ENCODE assay signal across 1 cellular context in the genomic region with DNA sequence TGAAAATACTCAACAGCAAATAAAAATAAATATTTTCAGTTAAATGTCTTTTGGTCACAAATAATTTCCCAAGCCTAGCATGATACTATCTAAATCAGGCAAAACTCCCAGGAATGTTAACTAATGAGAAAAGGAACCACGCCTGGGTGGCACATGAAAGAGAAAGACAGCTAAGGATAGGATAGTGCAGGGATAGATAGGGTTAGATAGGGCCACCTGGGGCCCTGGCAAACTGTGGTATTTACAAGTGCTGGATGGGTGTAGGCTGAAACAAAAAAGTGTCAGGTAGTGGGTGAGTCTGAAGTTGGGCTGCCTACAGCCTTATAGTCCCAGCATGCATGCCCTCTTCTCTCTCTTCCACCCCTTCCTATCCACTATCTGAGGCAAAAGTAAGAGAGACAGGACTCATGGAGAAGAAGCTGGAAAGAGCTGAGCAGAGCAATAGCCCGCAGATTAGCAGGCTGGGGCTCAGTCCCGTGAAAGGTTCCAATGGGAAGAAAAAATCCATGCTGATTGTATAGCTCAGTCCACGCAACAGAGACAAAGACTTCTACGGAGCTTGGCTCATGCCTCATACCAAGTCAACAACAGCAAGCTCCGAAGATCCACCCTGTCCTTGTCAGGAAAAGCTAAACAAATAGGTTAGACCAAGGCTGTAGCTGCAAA.
TF ChIP-seq lines count a peak whose summit lies in the region.

No MANE protein-coding gene starts in this region.

TF ChIP-seq in GM23338, 12 proteins besides CTCF, POLR2A, EP300 and RAD21 (continued from another document):
- TF ChIP-seq ZNF462 (CRISPR knock-in tag; IDR thresholded peaks at IDR 0.05): no peak
- TF ChIP-seq REST (IDR thresholded peaks at IDR 0.05; ENCODE audit: unreplicated experiment): no peak
- no peak for TF ChIP-seq CREB1 (CRISPR knock-in tag; IDR thresholded peaks at IDR 0.05; ENCODE audit: low read depth)
- no peak for TF ChIP-seq ETS1 (IDR thresholded peaks at IDR 0.05)
